1 cellular context compared by ENCODE assay signal in the genomic region with DNA sequence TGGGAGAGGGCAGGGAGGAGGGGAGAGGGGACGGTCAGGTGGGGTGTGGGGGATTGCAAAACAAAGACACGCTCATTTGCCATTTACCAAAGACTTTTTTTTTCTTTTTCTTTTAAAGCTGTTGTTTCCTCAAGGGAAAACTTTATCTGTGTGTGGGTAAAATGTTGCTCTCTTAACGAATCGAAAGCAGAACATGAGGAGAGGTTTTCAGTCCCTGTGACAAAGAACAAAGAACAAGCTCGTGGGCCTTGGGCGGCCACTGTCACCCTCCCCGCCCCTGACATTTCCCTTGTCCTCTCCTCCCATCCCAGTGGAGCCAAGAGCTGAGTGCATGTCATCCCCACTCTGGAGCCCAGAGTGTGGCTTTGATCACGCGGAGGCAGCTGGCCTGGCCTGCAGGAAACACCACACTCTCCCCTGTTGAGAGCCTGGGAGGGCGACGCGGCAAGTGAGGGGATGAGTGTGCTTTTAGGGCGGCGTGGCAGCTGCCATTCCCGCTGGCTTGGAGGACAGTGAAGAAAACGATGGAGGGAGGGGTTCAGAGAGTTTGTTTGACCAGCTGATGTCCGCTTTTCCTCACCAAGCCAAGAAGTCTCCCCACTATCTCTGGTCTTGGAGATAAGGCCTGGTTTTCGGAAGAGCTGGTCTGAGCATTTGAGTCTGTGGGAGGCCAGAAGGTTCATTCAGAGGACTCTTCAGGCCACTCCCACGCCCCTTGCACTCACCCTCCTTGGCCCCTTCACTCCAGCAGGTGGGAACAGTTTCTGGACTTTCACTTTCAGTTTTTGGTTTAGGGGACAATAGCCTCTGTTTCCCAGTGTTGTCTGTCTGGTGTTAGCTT.
TF ChIP-seq lines count a peak whose summit lies in the region.

No MANE protein-coding gene starts in this region.

TF ChIP-seq in GM12878, 131 proteins besides CTCF, POLR2A, EP300 and RAD21 (continued from another document and continues in another):
- peak; percentile 67; the same call in 1 of the 2 replicates for TF ChIP-seq ZBTB33 (IDR thresholded peaks at IDR 0.05)
- TF ChIP-seq E4F1 (IDR thresholded peaks at IDR 0.05; ENCODE audit: borderline replicate concordance, partially characterized antibody), result no peak
- no peak for TF ChIP-seq FOXM1 (IDR thresholded peaks at IDR 0.05; ENCODE audit: low read depth, low read length)
- 0 out of 2 replicates have a peak, but pooled peaks have one; percentile 29 for TF ChIP-seq IRF4 (IDR thresholded peaks at IDR 0.05; ENCODE audit: low read depth, low read length)
- no peak for TF ChIP-seq CBX3 (IDR thresholded peaks at IDR 0.05; ENCODE audit: borderline replicate concordance, low read depth)
- no peak for TF ChIP-seq MTA3 (IDR thresholded peaks at IDR 0.05; ENCODE audit: borderline replicate concordance, low read length)
- peak; percentile 2; the same call in 1 of the 2 replicates for TF ChIP-seq SMC3 (IDR thresholded peaks at IDR 0.05; ENCODE audit: borderline replicate concordance, low read length)
- TF ChIP-seq E2F4 (IDR thresholded peaks at IDR 0.05; ENCODE audit: low read depth, low read length), result no peak
- TF ChIP-seq CBFB (IDR thresholded peaks at IDR 0.05; ENCODE audit: low read depth), result peak; percentile 55; the same call in 1 of the 2 replicates
- no peak for TF ChIP-seq IRF3 (IDR thresholded peaks at IDR 0.05)
- TF ChIP-seq PML (IDR thresholded peaks at IDR 0.05; ENCODE audit: low read length), result peak; percentile 33; the same call in 1 of the 2 replicates
- peak; percentile 29; the same call in 1 of the 2 replicates for TF ChIP-seq DPF2 (IDR thresholded peaks at IDR 0.05)
- TF ChIP-seq SUZ12 (IDR thresholded peaks at IDR 0.05; ENCODE audit: unreplicated experiment), result no peak
- TF ChIP-seq RAD51 (IDR thresholded peaks at IDR 0.05), result no peak
- TF ChIP-seq HDAC6 (IDR thresholded peaks at IDR 0.05; ENCODE audit: unreplicated experiment), result no peak
- TF ChIP-seq ELK1 (IDR thresholded peaks at IDR 0.05; ENCODE audit: low read depth, low read length), result no peak; the same call in 1 of the 2 replicates
- TF ChIP-seq SIX5 (IDR thresholded peaks at IDR 0.05; ENCODE audit: low read depth, low read length, severe bottlenecking), result no peak
- TF ChIP-seq, protein P1, sequence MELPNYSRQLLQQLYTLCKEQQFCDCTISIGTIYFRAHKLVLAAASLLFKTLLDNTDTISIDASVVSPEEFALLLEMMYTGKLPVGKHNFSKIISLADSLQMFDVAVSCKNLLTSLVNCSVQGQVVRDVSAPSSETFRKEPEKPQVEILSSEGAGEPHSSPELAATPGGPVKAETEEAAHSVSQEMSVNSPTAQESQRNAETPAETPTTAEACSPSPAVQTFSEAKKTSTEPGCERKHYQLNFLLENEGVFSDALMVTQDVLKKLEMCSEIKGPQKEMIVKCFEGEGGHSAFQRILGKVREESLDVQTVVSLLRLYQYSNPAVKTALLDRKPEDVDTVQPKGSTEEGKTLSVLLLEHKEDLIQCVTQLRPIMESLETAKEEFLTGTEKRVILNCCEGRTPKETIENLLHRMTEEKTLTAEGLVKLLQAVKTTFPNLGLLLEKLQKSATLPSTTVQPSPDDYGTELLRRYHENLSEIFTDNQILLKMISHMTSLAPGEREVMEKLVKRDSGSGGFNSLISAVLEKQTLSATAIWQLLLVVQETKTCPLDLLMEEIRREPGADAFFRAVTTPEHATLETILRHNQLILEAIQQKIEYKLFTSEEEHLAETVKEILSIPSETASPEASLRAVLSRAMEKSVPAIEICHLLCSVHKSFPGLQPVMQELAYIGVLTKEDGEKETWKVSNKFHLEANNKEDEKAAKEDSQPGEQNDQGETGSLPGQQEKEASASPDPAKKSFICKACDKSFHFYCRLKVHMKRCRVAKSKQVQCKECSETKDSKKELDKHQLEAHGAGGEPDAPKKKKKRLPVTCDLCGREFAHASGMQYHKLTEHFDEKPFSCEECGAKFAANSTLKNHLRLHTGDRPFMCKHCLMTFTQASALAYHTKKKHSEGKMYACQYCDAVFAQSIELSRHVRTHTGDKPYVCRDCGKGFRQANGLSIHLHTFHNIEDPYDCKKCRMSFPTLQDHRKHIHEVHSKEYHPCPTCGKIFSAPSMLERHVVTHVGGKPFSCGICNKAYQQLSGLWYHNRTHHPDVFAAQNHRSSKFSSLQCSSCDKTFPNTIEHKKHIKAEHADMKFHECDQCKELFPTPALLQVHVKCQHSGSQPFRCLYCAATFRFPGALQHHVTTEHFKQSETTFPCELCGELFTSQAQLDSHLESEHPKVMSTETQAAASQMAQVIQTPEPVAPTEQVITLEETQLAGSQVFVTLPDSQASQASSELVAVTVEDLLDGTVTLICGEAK (IDR thresholded peaks at IDR 0.05; ENCODE audit: borderline replicate concordance), result peak; percentile 90
- TF ChIP-seq E2F8 (IDR thresholded peaks at IDR 0.05; ENCODE audit: low read depth, partially characterized antibody), result peak; percentile 66
- no peak for TF ChIP-seq ESRRA (IDR thresholded peaks at IDR 0.05; ENCODE audit: low read length)
- no peak for TF ChIP-seq SIN3A (IDR thresholded peaks at IDR 0.05; ENCODE audit: low read depth, low read length)
- peak; percentile 34 for TF ChIP-seq ATF7 (IDR thresholded peaks at IDR 0.05; ENCODE audit: low read depth)
- TF ChIP-seq ZNF592 (IDR thresholded peaks at IDR 0.05), result no peak; the same call in none of the 2 replicates
- TF ChIP-seq ZBED1 (IDR thresholded peaks at IDR 0.05; ENCODE audit: borderline replicate concordance), result no peak; the same call in 1 of the 2 replicates
- no peak for TF ChIP-seq HDAC2 (IDR thresholded peaks at IDR 0.05)
- TF ChIP-seq WRNIP1 (IDR thresholded peaks at IDR 0.05; ENCODE audit: borderline replicate concordance, low read depth, low read length), result no peak
- peak; percentile 28 to 68; a peak in 3 of 4 replicates for TF ChIP-seq BHLHE40 (IDR thresholded peaks at IDR 0.05; ENCODE audit: borderline replicate concordance in 1 of 2, low read depth in 2 of 2, low read length in 1 of 2)
- TF ChIP-seq SREBF2 (IDR thresholded peaks at IDR 0.05; ENCODE audit: low read length), result no peak
- TF ChIP-seq RB1 (IDR thresholded peaks at IDR 0.05; ENCODE audit: borderline replicate concordance), result no peak
- TF ChIP-seq, protein P2, sequence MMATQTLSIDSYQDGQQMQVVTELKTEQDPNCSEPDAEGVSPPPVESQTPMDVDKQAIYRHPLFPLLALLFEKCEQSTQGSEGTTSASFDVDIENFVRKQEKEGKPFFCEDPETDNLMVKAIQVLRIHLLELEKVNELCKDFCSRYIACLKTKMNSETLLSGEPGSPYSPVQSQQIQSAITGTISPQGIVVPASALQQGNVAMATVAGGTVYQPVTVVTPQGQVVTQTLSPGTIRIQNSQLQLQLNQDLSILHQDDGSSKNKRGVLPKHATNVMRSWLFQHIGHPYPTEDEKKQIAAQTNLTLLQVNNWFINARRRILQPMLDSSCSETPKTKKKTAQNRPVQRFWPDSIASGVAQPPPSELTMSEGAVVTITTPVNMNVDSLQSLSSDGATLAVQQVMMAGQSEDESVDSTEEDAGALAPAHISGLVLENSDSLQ (IDR thresholded peaks at IDR 0.05), result no peak
- no peak for TF ChIP-seq PAX5 (IDR thresholded peaks at IDR 0.05; ENCODE audit: borderline replicate concordance, low read depth, low read length)
- no peak for TF ChIP-seq CBX5 (IDR thresholded peaks at IDR 0.05; ENCODE audit: low read depth)
